ENCODE assay signal across 8 cellular contexts in the genomic region with DNA sequence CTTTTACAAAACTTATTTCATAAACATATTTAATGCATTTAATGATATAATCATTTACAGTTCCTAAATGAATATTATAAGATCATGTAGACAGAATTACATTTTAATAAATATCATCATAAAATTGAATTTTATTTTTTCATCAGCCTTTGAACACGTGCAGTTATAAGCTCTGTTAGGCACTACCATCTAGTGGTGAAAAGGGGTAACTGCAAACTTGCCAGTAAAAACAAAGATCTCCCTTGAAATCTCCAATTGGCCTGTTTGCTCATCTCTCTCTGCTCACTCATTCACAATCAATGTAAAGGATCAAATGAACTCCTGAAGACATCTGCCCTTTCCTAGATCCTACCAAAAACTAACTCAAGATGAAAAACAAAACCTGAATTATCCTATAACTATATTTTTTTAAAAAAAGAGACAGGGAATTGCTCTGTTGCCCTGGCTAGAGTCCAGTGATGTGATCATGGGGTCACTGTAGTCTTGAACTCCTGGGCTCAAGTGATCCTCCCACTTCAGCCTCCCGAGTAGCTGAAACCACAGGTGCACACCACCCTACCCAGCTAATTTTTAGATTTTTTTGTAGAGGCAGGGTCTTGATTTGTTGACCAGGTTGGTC. TPM values are rescaled to one million over a fixed set of nuclear protein-coding genes. Genes with fewer than 3 reads are reported as not detected.
DNase-seq lines count a peak whose midpoint lies in the region; ATAC-seq and TF ChIP-seq lines count a peak whose summit lies in the region.

No MANE protein-coding gene starts in this region.

- no peak overlapping the region for H3K4me3 ChIP-seq in psoas muscle

- intact Hi-C loops in activated T-helper 1 cell treated with anti-CD3 and anti-CD28 coated beads, Interleukin-12 subunit alpha, Interleukin-12 subunit beta, Interleukin-2, Interleukin-4 antibody, amounts not matched to agents 30 ng/mL and 10 ng/mL and 1 ng/mL, durations not matched to agents 14 hours and 24 hours and 36 hours (cut with micrococcal nuclease), result no loop called here
- intact Hi-C loops in psoas muscle (cut with DNase I), result no loop called here

- H3K9me3 Mint-ChIP-seq in activated T-helper 1 cell treated with anti-CD3 and anti-CD28 coated beads, Interleukin-12 subunit alpha, Interleukin-12 subunit beta, Interleukin-2, Interleukin-4 antibody, amounts not matched to agents 30 ng/mL and 10 ng/mL and 1 ng/mL, durations not matched to agents 14 hours and 24 hours and 36 hours, result no peaks in the 10 kb centered on the region

- TF ChIP-seq CTCF in GM20000 (IDR thresholded peaks at IDR 0.05; ENCODE audit: extremely low read depth, missing control alignments) (peak; percentile 78), psoas muscle (IDR thresholded peaks at IDR 0.05) (peak; percentile 88)

- no peak overlapping the region for H3K27ac ChIP-seq in psoas muscle

- H3K36me3 ChIP-seq in psoas muscle (ENCODE audit: insufficient read depth in 1 of 2, low read depth in 1 of 2), result peaks cover 5 to 72% of the 10 kb centered on the region in 2 donors

- peaks cover 19% of the 10 kb centered on the region for H3K36me3 Mint-ChIP-seq in activated T-helper 1 cell treated with anti-CD3 and anti-CD28 coated beads, Interleukin-12 subunit alpha, Interleukin-12 subunit beta, Interleukin-2, Interleukin-4 antibody, amounts not matched to agents 30 ng/mL and 10 ng/mL and 1 ng/mL, durations not matched to agents 14 hours and 24 hours and 36 hours (ENCODE audit: low read depth)

- H3K9me3 ChIP-seq in psoas muscle, result no peaks in the 10 kb centered on the region

- no peaks in the 10 kb centered on the region for H3K27me3 Mint-ChIP-seq in activated T-helper 1 cell treated with anti-CD3 and anti-CD28 coated beads, Interleukin-12 subunit alpha, Interleukin-12 subunit beta, Interleukin-2, Interleukin-4 antibody, amounts not matched to agents 30 ng/mL and 10 ng/mL and 1 ng/mL, durations not matched to agents 14 hours and 24 hours and 36 hours (ENCODE audit: insufficient read depth)

- H3K4me3 Mint-ChIP-seq in activated T-helper 1 cell treated with anti-CD3 and anti-CD28 coated beads, Interleukin-12 subunit alpha, Interleukin-12 subunit beta, Interleukin-2, Interleukin-4 antibody, amounts not matched to agents 30 ng/mL and 10 ng/mL and 1 ng/mL, durations not matched to agents 14 hours and 24 hours and 36 hours, result no peak overlapping the region

- WGBS in psoas muscle, 3 donors, result 9 to 16% (median 10%) methylated on average over 2 of the region's 2 CpGs

- H3K4me1 Mint-ChIP-seq in activated T-helper 1 cell treated with anti-CD3 and anti-CD28 coated beads, Interleukin-12 subunit alpha, Interleukin-12 subunit beta, Interleukin-2, Interleukin-4 antibody, amounts not matched to agents 30 ng/mL and 10 ng/mL and 1 ng/mL, durations not matched to agents 14 hours and 24 hours and 36 hours (ENCODE audit: low read depth), result peaks cover 5% of the 10 kb centered on the region

- H3K27me3 ChIP-seq in psoas muscle (ENCODE audit: insufficient read depth in 3 of 3, low read length in 2 of 3), result no peaks in the 10 kb centered on the region

- ATAC-seq in psoas muscle (peak in 2 of 4 donors; percentile 59 to 83), GM18861 (IDR thresholded peaks at IDR 0.05; ENCODE audit: unreplicated experiment) (no peak), GM19463 (IDR thresholded peaks at IDR 0.05; ENCODE audit: unreplicated experiment) (no peak)

- DNase-seq in COR-L47 (lab: John Stamatoyannopoulos, UW) (peak; percentile 23), GM20000 (ENCODE audit: low spot score) (peak; percentile 60), NCI-H446 treated with DMSO at 0.1 percent for 48 hours (lab: John Stamatoyannopoulos, UW) (peak; percentile 29), germinal center (ENCODE audit: low spot score) (peak; percentile 66), psoas muscle (no peak)
- peak; percentile 23 for DNase-seq in activated T-helper 1 cell treated with anti-CD3 and anti-CD28 coated beads, Interleukin-12 subunit alpha, Interleukin-12 subunit beta, Interleukin-2, Interleukin-4 antibody, amounts not matched to agents 30 ng/mL and 10 ng/mL and 1 ng/mL, durations not matched to agents 14 hours and 24 hours and 36 hours (ENCODE audit: low spot score)

- peak overlapping the region; percentile 79 for H3K27ac Mint-ChIP-seq in activated T-helper 1 cell treated with anti-CD3 and anti-CD28 coated beads, Interleukin-12 subunit alpha, Interleukin-12 subunit beta, Interleukin-2, Interleukin-4 antibody, amounts not matched to agents 30 ng/mL and 10 ng/mL and 1 ng/mL, durations not matched to agents 14 hours and 24 hours and 36 hours

- H3K4me1 ChIP-seq in psoas muscle, result no peaks in the 10 kb centered on the region

RNA-seq across cellular contexts. Expression of a gene that starts 31.7 kb away (rescaled TPM):
- 55.0 and 59.9 TPM in 2 replicates for total RNA-seq in activated T-helper 1 cell treated with anti-CD3 and anti-CD28 coated beads, Interleukin-12 subunit alpha, Interleukin-12 subunit beta, Interleukin-2, Interleukin-4 antibody, amounts not matched to agents 30 ng/mL and 10 ng/mL and 1 ng/mL, durations not matched to agents 14 hours and 24 hours and 36 hours
- total RNA-seq in psoas muscle, result 10 to 100 TPM; 18.2 to 36.4 (median 27.2) TPM
- 10 to 100 TPM; 17.0 to 29.4 (median 20.3) TPM for polyA plus RNA-seq in psoas muscle

RNA-seq across cellular contexts. Expression of a gene that starts 43.9 kb away (rescaled TPM):
- not detected in 2 replicates for total RNA-seq in activated T-helper 1 cell treated with anti-CD3 and anti-CD28 coated beads, Interleukin-12 subunit alpha, Interleukin-12 subunit beta, Interleukin-2, Interleukin-4 antibody, amounts not matched to agents 30 ng/mL and 10 ng/mL and 1 ng/mL, durations not matched to agents 14 hours and 24 hours and 36 hours
- under 1 TPM in 1 of 4 donors, not detected in 3; 0.15 TPM for total RNA-seq in psoas muscle
- polyA plus RNA-seq in psoas muscle, result under 1 TPM in 2 of 3 donors, not detected in 1; 0.04 to 0.05 TPM

Comparison
In these comparisons a context has a peak if more than half of its experiments do, and no peak if none do; other contexts are left out.
1. DNase-seq: peak in COR-L47 (single experiment), GM20000 (single experiment), NCI-H446 treated with DMSO at 0.1 percent for 48 hours (single experiment), activated T-helper 1 cell treated with anti-CD3 and anti-CD28 coated beads, Interleukin-12 subunit alpha, Interleukin-12 subunit beta, Interleukin-2, Interleukin-4 antibody, amounts not matched to agents 30 ng/mL and 10 ng/mL and 1 ng/mL, durations not matched to agents 14 hours and 24 hours and 36 hours (single experiment) and germinal center (single experiment); none in psoas muscle (0 of 2).